Comparison of ENCODE assay signal across 29 cellular contexts in genomic region chr17:74820037-74820436, GRCh38. TPM values are rescaled to one million over a fixed set of nuclear protein-coding genes. Genes with fewer than 3 reads are reported as not detected.
"Had no signal": no experiment of that assay in that cellular context is flagged by ENCODE, and none has a peak within 500 bp of the region (broad histone marks: within the 10 kb centered on the region; RNA-seq: fewer than 3 reads in every experiment).

No MANE protein-coding gene starts in this region.

- H3K27ac Mint-ChIP-seq: natural killer cell had no signal

- H3K4me1 ChIP-seq: lower lobe of right lung, vagina had no signal

- H3K36me3 ChIP-seq: vagina had no signal

- H3K4me3 ChIP-seq: esophagus squamous epithelium, heart right ventricle, lower lobe of right lung, smooth muscle cell, stomach, testis, vagina had no signal

- H3K27ac ChIP-seq: esophagus squamous epithelium, heart right ventricle, lower lobe of right lung, parathyroid adenoma, stomach, testis, vagina had no signal

- H3K9me3 ChIP-seq: esophagus squamous epithelium, heart right ventricle, lower lobe of right lung, stomach, testis, vagina had no signal

- DNase-seq: cortex of kidney; effector memory CD8-positive, alpha-beta T cell; erythroblast; esophagus squamous epithelium; foreskin melanocyte; glutamatergic neuron; heart right ventricle; hippocampal formation; left colon; left ventricle myocardium superior; lower lobe of right lung; natural killer cell; stimulated activated CD4-positive, alpha-beta T cell treated with anti-CD3 and anti-CD28 coated beads, Interleukin-12 subunit alpha, Interleukin-12 subunit beta, amount 100 ng/mL, for 4 hours; stimulated activated CD4-positive, alpha-beta T cell treated with anti-CD3 and anti-CD28 coated beads, Interleukin-1b, Interleukin-23, amount 100 ng/mL, for 48 hours; stimulated activated CD4-positive, alpha-beta T cell treated with anti-CD3 and anti-CD28 coated beads, Interleukin-4, amount 100 ng/mL, for 1 hour; stimulated activated CD8-positive, alpha-beta memory T cell treated with anti-CD3 and anti-CD28 coated beads, Interleukin-4, amount 100 ng/mL, for 48 hours; stimulated activated naive CD4-positive, alpha-beta T cell; stomach; testis; trophoblast cell had no signal

- H3K9me3 Mint-ChIP-seq: effector memory CD8-positive, alpha-beta T cell; natural killer cell; neural crest cell had no signal

- H3K27me3 Mint-ChIP-seq: effector memory CD8-positive, alpha-beta T cell; progenitor cell of endocrine pancreas had no signal

- H3K9ac ChIP-seq: parathyroid adenoma had no signal

- ATAC-seq: effector memory CD8-positive, alpha-beta T cell; heart right ventricle; left colon; left ventricle myocardium superior; lower lobe of right lung; natural killer cell; sciatic nerve had no signal

- H3K4me3 Mint-ChIP-seq: effector memory CD8-positive, alpha-beta T cell; natural killer cell; neural crest cell had no signal

- H3K27me3 ChIP-seq: esophagus squamous epithelium, heart right ventricle, stomach, testis, vagina had no signal

- H3K4me2 ChIP-seq: smooth muscle cell had no signal

- H2AFZ ChIP-seq: parathyroid adenoma had no signal

RNA-seq across cellular contexts. Expression of gene GRIN2C, which starts 39.6 kb away (rescaled TPM):
- total RNA-seq: dermis microvascular lymphatic vessel endothelial cell, kidney epithelial cell, mononuclear cell, natural killer cell, vagina had no signal
